ENCODE assay signal across 22 cellular contexts in genomic region chr13:23695196-23695595, GRCh38.
A peak's percentile ranks its signal among the peaks of the same experiment; 100 is the strongest.
DNase-seq lines count a peak whose midpoint lies in the region; ATAC-seq and TF ChIP-seq lines count a peak whose summit lies in the region.
"Had no signal": no experiment of that assay in that cellular context is flagged by ENCODE, and none has a peak within 500 bp of the region (broad histone marks: within the 10 kb centered on the region; RNA-seq: fewer than 3 reads in every experiment).

No MANE protein-coding gene starts in this region.

- H3K27me3 ChIP-seq in CD4-positive, alpha-beta T cell (ENCODE audit: control insufficient read depth, insufficient read depth, low read length): no peaks in the 10 kb centered on the region
- H3K27me3 ChIP-seq in adipocyte (replicated peaks; ENCODE audit: control insufficient read depth, insufficient read depth, low read length) (no peaks in the 10 kb centered on the region), neutrophil (no peaks in the 10 kb centered on the region)
- H3K27me3 ChIP-seq: colonic mucosa, sigmoid colon, SJSA1 had no signal

- H3K9me3 ChIP-seq in CD4-positive, alpha-beta T cell (ENCODE audit: control insufficient read depth, low read length): no peaks in the 10 kb centered on the region
- no peaks in the 10 kb centered on the region for H3K9me3 ChIP-seq in adipocyte (ENCODE audit: control insufficient read depth, low read length)
- no peaks in the 10 kb centered on the region for H3K9me3 ChIP-seq in neutrophil
- H3K9me3 ChIP-seq: colonic mucosa, sigmoid colon, SJSA1, tibial artery had no signal

- no peak for TF ChIP-seq CTCF in CD4-positive, alpha-beta T cell (IDR thresholded peaks at IDR 0.05)
- TF ChIP-seq CTCF in neutrophil (IDR thresholded peaks at IDR 0.05): no peak
- TF ChIP-seq CTCF in HFFc6 (IDR thresholded peaks at IDR 0.05): no peak

- no peak overlapping the region for H3K27ac ChIP-seq in CD4-positive, alpha-beta T cell (ENCODE audit: low read depth, low read length)
- no peak overlapping the region for H3K27ac ChIP-seq in neutrophil
- H3K27ac ChIP-seq: 22Rv1, colonic mucosa, parathyroid adenoma, sigmoid colon, SJSA1, tibial artery had no signal

- no peaks in the 10 kb centered on the region for H3K9me3 Mint-ChIP-seq in activated CD4-positive, alpha-beta T cell treated with anti-CD3 and anti-CD28 coated beads, Interleukin-2, amount 10 ng/mL, durations not matched to agents 7 days and 5 days
- H3K9me3 Mint-ChIP-seq in CD4-positive, alpha-beta T cell: no peaks in the 10 kb centered on the region
- no peaks in the 10 kb centered on the region for H3K9me3 Mint-ChIP-seq in HFFc6
- H3K9me3 Mint-ChIP-seq: nephron had no signal

- H3K4me3 Mint-ChIP-seq in activated CD4-positive, alpha-beta T cell treated with anti-CD3 and anti-CD28 coated beads, Interleukin-2, amount 10 ng/mL, durations not matched to agents 7 days and 5 days: no peak overlapping the region
- H3K4me3 Mint-ChIP-seq in CD4-positive, alpha-beta T cell: no peak overlapping the region
- no peak overlapping the region for H3K4me3 Mint-ChIP-seq in HFFc6
- H3K4me3 Mint-ChIP-seq: nephron had no signal

- no peak overlapping the region for H3K4me3 ChIP-seq in adipocyte (ENCODE audit: low read length)
- H3K4me3 ChIP-seq in neutrophil (ENCODE audit: low read depth in 1 of 2, low read length in 1 of 2): peak overlapping the region; percentile 21 to 35
- H3K4me3 ChIP-seq: sigmoid colon, SJSA1, tibial artery had no signal

- ATAC-seq in CD4-positive, alpha-beta T cell (ENCODE audit: poor library complexity): no peak
- ATAC-seq: HCT116, Panc1 had no signal

- H3K36me3 Mint-ChIP-seq in activated CD4-positive, alpha-beta T cell treated with anti-CD3 and anti-CD28 coated beads, Interleukin-2, amount 10 ng/mL, durations not matched to agents 7 days and 5 days (ENCODE audit: low read depth): no peaks in the 10 kb centered on the region
- no peaks in the 10 kb centered on the region for H3K36me3 Mint-ChIP-seq in CD4-positive, alpha-beta T cell (ENCODE audit: low read depth)
- H3K36me3 Mint-ChIP-seq in HFFc6 (ENCODE audit: low read depth): no peaks in the 10 kb centered on the region

- H3K36me3 ChIP-seq in adipocyte (ENCODE audit: control insufficient read depth, insufficient read depth, low read length, severe bottlenecking) (no peaks in the 10 kb centered on the region), neutrophil (no peaks in the 10 kb centered on the region)
- H3K36me3 ChIP-seq: colonic mucosa, sigmoid colon, SJSA1, tibial artery had no signal

- peaks cover 12% of the 10 kb centered on the region for H3K4me1 Mint-ChIP-seq in activated CD4-positive, alpha-beta T cell treated with anti-CD3 and anti-CD28 coated beads, Interleukin-2, amount 10 ng/mL, durations not matched to agents 7 days and 5 days
- H3K4me1 Mint-ChIP-seq in CD4-positive, alpha-beta T cell (ENCODE audit: low read depth): peaks cover 23% of the 10 kb centered on the region
- peaks cover 18% of the 10 kb centered on the region for H3K4me1 Mint-ChIP-seq in HFFc6 (ENCODE audit: low read depth)

- DNase-seq in activated CD4-positive, alpha-beta T cell treated with anti-CD3 and anti-CD28 coated beads, Interleukin-2, amount 10 ng/mL, durations not matched to agents 7 days and 5 days: no peak
- DNase-seq in activated CD4-positive, alpha-beta T cell treated with anti-CD3 and anti-CD28 coated beads for 48 hours: no peak
- no peak for DNase-seq in CD4-positive, alpha-beta T cell
- no peak for DNase-seq in adipocyte (ENCODE audit: low read depth)
- DNase-seq in HFFc6: no peak
- no peak for DNase-seq in NCI-H69 (lab: John Stamatoyannopoulos, UW)
- no peak for DNase-seq in stimulated activated naive CD4-positive, alpha-beta T cell (lab: John Stamatoyannopoulos, UW)
- DNase-seq: COR-L47; DMS79 treated with DMSO at 0.1 percent for 48 hours; NCI-H1048; NK-92 treated with Interleukin-12 subunit alpha and Interleukin-12 subunit beta, amount 100 ng/mL, for 24 hours; sigmoid colon; tibial artery had no signal

- CTCF ChIA-PET in activated CD4-positive, alpha-beta T cell treated with anti-CD3 and anti-CD28 coated beads, Interleukin-2, amount 10 ng/mL, durations not matched to agents 7 days and 5 days (lab: Charles Lee): no interaction called here
- CTCF ChIA-PET in CD4-positive, alpha-beta T cell (lab: Charles Lee): no interaction called here

- POLR2A ChIA-PET in activated CD4-positive, alpha-beta T cell treated with anti-CD3 and anti-CD28 coated beads, Interleukin-2, amount 10 ng/mL, durations not matched to agents 7 days and 5 days (lab: Charles Lee): no interaction called here
- POLR2A ChIA-PET in CD4-positive, alpha-beta T cell (lab: Charles Lee): interaction anchor here (0.6 kb wide), 1 partner anchor 366 kb away, joined by 3 read pairs; no protein-coding TSS in a partner anchor

- H3K27ac Mint-ChIP-seq in activated CD4-positive, alpha-beta T cell treated with anti-CD3 and anti-CD28 coated beads, Interleukin-2, amount 10 ng/mL, durations not matched to agents 7 days and 5 days: peak overlapping the region; percentile 26
- peak overlapping the region; percentile 58 for H3K27ac Mint-ChIP-seq in CD4-positive, alpha-beta T cell
- no peak overlapping the region for H3K27ac Mint-ChIP-seq in HFFc6

- intact Hi-C loops in CD4-positive, alpha-beta T cell (cut with DNase I, micrococcal nuclease): no loop called here

- H3K27me3 Mint-ChIP-seq in activated CD4-positive, alpha-beta T cell treated with anti-CD3 and anti-CD28 coated beads, Interleukin-2, amount 10 ng/mL, durations not matched to agents 7 days and 5 days: no peaks in the 10 kb centered on the region
- no peaks in the 10 kb centered on the region for H3K27me3 Mint-ChIP-seq in CD4-positive, alpha-beta T cell
- no peaks in the 10 kb centered on the region for H3K27me3 Mint-ChIP-seq in HFFc6 (ENCODE audit: insufficient read depth)
- H3K27me3 Mint-ChIP-seq: activated CD4-positive, alpha-beta T cell treated with anti-CD3 and anti-CD28 coated beads for 36 hours had no signal

- H3K4me1 ChIP-seq in adipocyte (ENCODE audit: control insufficient read depth, insufficient read depth, low read length) (peaks cover 38% of the 10 kb centered on the region), neutrophil (ENCODE audit: control insufficient read depth in 1 of 2, insufficient read depth in 1 of 2, low read depth in 1 of 2, low read length in 1 of 2) (peaks cover 7 to 9% of the 10 kb centered on the region in 2 experiments)
- H3K4me1 ChIP-seq: colonic mucosa, parathyroid adenoma, sigmoid colon, SJSA1, tibial artery had no signal

- peak overlapping the region; percentile 53 for H3K9ac ChIP-seq in adipocyte (ENCODE audit: low read length)
- H3K9ac ChIP-seq: parathyroid adenoma had no signal
